Comparison of ENCODE assay signal across 21 cellular contexts in genomic region chr7:12714436-12714737, GRCh38.
"Had no signal": no experiment of that assay in that cellular context is flagged by ENCODE, and none has a peak within 500 bp of the region (broad histone marks: within the 10 kb centered on the region; RNA-seq: fewer than 3 reads in every experiment).

No MANE protein-coding gene starts in this region.

- H3K36me3 Mint-ChIP-seq: type B pancreatic cell had no signal

- H3K4me3 ChIP-seq: ascending aorta, coronary artery, SJSA1, spleen had no signal

- H3K27ac Mint-ChIP-seq: activated CD4-positive, alpha-beta T cell treated with anti-CD3 and anti-CD28 coated beads, Interleukin-2, amount 10 ng/mL, durations not matched to agents 7 days and 5 days; activated T-cell treated with anti-CD3 and anti-CD28 coated beads, Interleukin-2, amount 50 U/mL, for 24 hours; progenitor cell of endocrine pancreas; stimulated activated naive B cell treated with anti-CD40 and anti-IgM and Interleukin-4, amounts not matched to agents 10 μg/mL and 1 μg/mL and 100 μg/mL, for 72 hours; type B pancreatic cell had no signal

- H3K9me3 Mint-ChIP-seq: activated CD4-positive, alpha-beta T cell treated with anti-CD3 and anti-CD28 coated beads, Interleukin-2, amount 10 ng/mL, durations not matched to agents 7 days and 5 days; activated T-cell treated with anti-CD3 and anti-CD28 coated beads, Interleukin-2, amount 50 U/mL, for 24 hours; stimulated activated naive B cell treated with anti-CD40 and anti-IgM and Interleukin-4, amounts not matched to agents 10 μg/mL and 1 μg/mL and 100 μg/mL, for 72 hours; type B pancreatic cell had no signal

- H3K9me3 ChIP-seq: ascending aorta, gastroesophageal sphincter, lower lobe of right lung, SJSA1, spleen had no signal

- H3K27me3 ChIP-seq: ascending aorta, gastroesophageal sphincter, SJSA1, spleen had no signal

- DNase-seq: activated CD4-positive, alpha-beta T cell treated with anti-CD3 and anti-CD28 coated beads, Interleukin-2, amount 10 ng/mL, durations not matched to agents 7 days and 5 days; activated effector memory CD4-positive, alpha-beta T cell treated with Interleukin-2 at 50 U/mL for 16 hours; activated T-cell treated with anti-CD3 and anti-CD28 coated beads, Interleukin-2, amount 50 U/mL, for 24 hours; effector CD4-positive, alpha-beta T cell; kidney glomerular epithelial cell; lower lobe of right lung; midbrain; naive B cell; occipital lobe; right cardiac atrium; spleen; stimulated activated CD4-positive, alpha-beta T cell treated with anti-CD3 and anti-CD28 coated beads, Interleukin-1b, Interleukin-23, amount 100 ng/mL, for 48 hours; stimulated activated naive B cell treated with anti-CD40 and anti-IgM and Interleukin-4, amounts not matched to agents 10 μg/mL and 1 μg/mL and 100 μg/mL, for 72 hours; T1000; WERI-Rb-1 had no signal

- ATAC-seq: gastroesophageal sphincter; lower lobe of right lung; right cardiac atrium; stimulated activated naive B cell treated with anti-CD40 and anti-IgM and Interleukin-4, amounts not matched to agents 10 μg/mL and 1 μg/mL and 100 μg/mL, for 72 hours had no signal

- H3K27me3 Mint-ChIP-seq: activated CD4-positive, alpha-beta T cell treated with anti-CD3 and anti-CD28 coated beads, Interleukin-2, amount 10 ng/mL, durations not matched to agents 7 days and 5 days; activated T-cell treated with anti-CD3 and anti-CD28 coated beads, Interleukin-2, amount 50 U/mL, for 24 hours; naive B cell; progenitor cell of endocrine pancreas; stimulated activated naive B cell treated with anti-CD40 and anti-IgM and Interleukin-4, amounts not matched to agents 10 μg/mL and 1 μg/mL and 100 μg/mL, for 72 hours; type B pancreatic cell had no signal

- H3K4me3 Mint-ChIP-seq: activated CD4-positive, alpha-beta T cell treated with anti-CD3 and anti-CD28 coated beads, Interleukin-2, amount 10 ng/mL, durations not matched to agents 7 days and 5 days; activated T-cell treated with anti-CD3 and anti-CD28 coated beads, Interleukin-2, amount 50 U/mL, for 24 hours; naive B cell; stimulated activated naive B cell treated with anti-CD40 and anti-IgM and Interleukin-4, amounts not matched to agents 10 μg/mL and 1 μg/mL and 100 μg/mL, for 72 hours; type B pancreatic cell had no signal

- H3K36me3 ChIP-seq: ascending aorta, gastroesophageal sphincter, lower lobe of right lung, SJSA1, spleen, WERI-Rb-1 had no signal

- H3K27ac ChIP-seq: ascending aorta, coronary artery, WERI-Rb-1 had no signal
